In the genomic region with DNA sequence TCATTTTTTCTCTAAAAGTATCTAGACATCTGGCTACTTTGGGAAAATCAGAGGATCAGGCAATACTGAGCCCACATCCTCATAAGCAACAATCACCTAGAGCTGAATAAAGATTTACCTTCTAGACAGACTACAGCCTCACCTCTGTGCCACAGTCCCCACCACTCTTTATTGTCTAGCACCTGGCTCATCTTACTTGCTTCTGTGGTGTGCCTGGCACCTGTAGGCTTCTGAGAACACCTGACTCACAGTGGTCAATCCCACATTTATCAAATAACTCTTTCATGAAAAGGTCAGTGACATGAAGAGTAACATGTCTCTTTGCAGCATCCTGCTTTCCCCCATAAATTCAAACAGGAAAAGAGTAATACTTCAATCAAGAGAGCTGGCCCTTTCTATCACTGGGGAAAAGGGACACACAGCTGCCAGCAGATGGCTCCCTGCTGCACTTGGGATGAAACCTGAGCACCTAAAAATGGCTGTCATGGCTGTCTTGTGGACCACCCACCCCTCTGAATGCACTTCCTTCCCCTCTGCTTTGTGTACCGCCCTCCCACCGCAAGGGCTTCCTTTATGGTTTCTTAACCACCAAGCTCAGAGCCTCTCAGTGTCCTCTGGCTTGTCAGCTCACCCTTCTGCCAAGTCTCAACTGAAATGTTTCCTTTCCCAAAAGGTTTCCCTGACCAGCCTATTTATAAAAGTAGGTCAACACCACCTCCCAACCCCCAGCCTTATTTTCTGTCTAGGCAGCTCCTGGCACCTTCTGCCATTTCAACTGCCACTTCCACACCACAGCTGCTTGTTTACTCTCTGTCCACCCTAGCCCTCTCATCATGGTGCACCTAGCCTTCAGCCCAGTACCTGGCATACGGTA, we compare ENCODE assay signal across 8 cellular contexts. TPM values are rescaled to one million over a fixed set of nuclear protein-coding genes. Genes with fewer than 3 reads are reported as not detected.
DNase-seq lines count a peak whose midpoint lies in the region; ATAC-seq and TF ChIP-seq lines count a peak whose summit lies in the region.

No MANE protein-coding gene starts in this region.

- H3K14ac ChIP-seq in H9 (ENCODE audit: insufficient read depth, low read length): no peak overlapping the region

- no peak overlapping the region for H3T11ph ChIP-seq in H9 (ENCODE audit: low read length)

- intact Hi-C loops in right cardiac atrium (cut with DNase I) (loop anchor here in 1 of 4 donors (5.0 kb wide), 1 partner anchor 89 kb away; a partner anchor contains a TSS), esophagus muscularis mucosa (cut with DNase I) (no loop called here)

- peaks cover 2% of the 10 kb centered on the region; the same call in 1 of the 2 replicates for H3K79me2 ChIP-seq in H9 (ENCODE audit: insufficient read depth, low read length)

- no peak overlapping the region for H3K4me2 ChIP-seq in H9 (ENCODE audit: insufficient read depth, insufficient read length, low read length)

- peak overlapping the region in 1 of 2 experiments; percentile 20; a peak in 2 of 5 replicates for H3K4me3 Mint-ChIP-seq in H9
- H3K4me3 Mint-ChIP-seq in activated naive CD8-positive, alpha-beta T cell: peak overlapping the region; percentile 38

- TF ChIP-seq EP300 in esophagus muscularis mucosa (IDR thresholded peaks at IDR 0.05): no peak

- H3K9ac ChIP-seq in H9 (ENCODE audit: extremely low read depth, insufficient read length, low read length): no peak overlapping the region

- 0 out of 2 replicates have a peak, but pooled peaks cover 4% of the 10 kb centered on the region for H3K4me1 ChIP-seq in H9 (ENCODE audit: insufficient read depth, low read length)
- H3K4me1 ChIP-seq in right cardiac atrium (ENCODE audit: control insufficient read depth, insufficient read depth, low read length): no peaks in the 10 kb centered on the region
- H3K4me1 ChIP-seq in esophagus muscularis mucosa: peaks cover 0 to 8% (median 4%) of the 10 kb centered on the region in 4 donors

- no peak overlapping the region for H2BK5ac ChIP-seq in H9 (ENCODE audit: insufficient read length, low read length)

- H3K27me3 ChIP-seq in H9 (ENCODE audit: insufficient read depth, low read length) (peaks cover 2% of the 10 kb centered on the region; the same call in 1 of the 2 replicates), right cardiac atrium (ENCODE audit: control insufficient read depth, insufficient read depth) (no peaks in the 10 kb centered on the region), esophagus muscularis mucosa (no peaks in the 10 kb centered on the region)

- H3K23ac ChIP-seq in H9 (ENCODE audit: insufficient read length, low read depth, low read length): no peak overlapping the region

- no peak overlapping the region for H3K4ac ChIP-seq in H9 (ENCODE audit: low read depth, low read length)

- no peak overlapping the region for H3K4me3 ChIP-seq in right cardiac atrium (ENCODE audit: low read length)
- H3K4me3 ChIP-seq in esophagus muscularis mucosa: no peak overlapping the region

- peaks cover 87 to 100% (median 98%) of the 10 kb centered on the region in 4 donors for H3K36me3 ChIP-seq in esophagus muscularis mucosa

- H3K23me2 ChIP-seq in H9 (ENCODE audit: insufficient read length, low read depth, low read length, poor library complexity, severe bottlenecking): no peaks in the 10 kb centered on the region

- WGBS in H9 (ENCODE audit: extremely low coverage, insufficient read length, low lambda C conversion rate): no CpG with 5 or more reads among the region's 3 CpGs
- WGBS in right cardiac atrium: 30% methylated on average over 3 of the region's 3 CpGs
- WGBS in esophagus muscularis mucosa: 54% methylated on average over 3 of the region's 3 CpGs

- H3K27ac Mint-ChIP-seq in H9: peak overlapping the region; percentile 87 to 88 (median 87); a peak in 6 of 7 replicates
- peak overlapping the region; percentile 83 for H3K27ac Mint-ChIP-seq in activated naive CD8-positive, alpha-beta T cell

- H3K18ac ChIP-seq in H9 (ENCODE audit: insufficient read length, low read depth, low read length): peak overlapping the region; percentile 7

- DNase-seq in AML-193 (lab: John Stamatoyannopoulos, UW) (peak; percentile 78 to 84), H9 (peak; percentile 80), SK-MEL-5 (ENCODE audit: low read depth, low spot score) (peak; percentile 77), right cardiac atrium (peak in 1 of 3 donors; percentile 63), esophagus muscularis mucosa (ENCODE audit: extremely low spot score) (no peak), NCI-H345 treated with DMSO at 0.1 percent for 48 hours (lab: John Stamatoyannopoulos, UW; ENCODE audit: unreplicated experiment) (no peak)
- DNase-seq in stimulated activated CD4-positive, alpha-beta T cell treated with anti-CD3 and anti-CD28 coated beads, Interleukin-12 subunit alpha, Interleukin-12 subunit beta, amount 100 ng/mL, for 4 hours: peak; percentile 24

- no peak for TF ChIP-seq POLR2A in esophagus muscularis mucosa (IDR thresholded peaks at IDR 0.05; ENCODE audit: low read depth)

- H4K91ac ChIP-seq in H9 (ENCODE audit: insufficient read length, low read depth, low read length): no peak overlapping the region

- ATAC-seq in right cardiac atrium: peak; percentile 73 to 83

- TF ChIP-seq CTCF in H9 (conservative IDR thresholded peaks at IDR 0.05) (peak; percentile 77), esophagus muscularis mucosa (IDR thresholded peaks at IDR 0.05) (peak in 1 of 3 experiments; percentile 13)

- no peak overlapping the region for H2BK120ac ChIP-seq in H9 (ENCODE audit: low read depth, low read length, poor library complexity, severe bottlenecking)

- no peak overlapping the region for H4K8ac ChIP-seq in H9 (replicated peaks; ENCODE audit: insufficient read length, low read depth, low read length)

- peaks cover 57 to 81% (median 78%) of the 10 kb centered on the region in 3 experiments for H3K36me3 Mint-ChIP-seq in H9 (ENCODE audit: insufficient read depth in 1 of 3, low read depth in 3 of 3)
- H3K36me3 Mint-ChIP-seq in activated naive CD8-positive, alpha-beta T cell: peaks cover 9% of the 10 kb centered on the region

- no peak overlapping the region for H4K5ac ChIP-seq in H9 (ENCODE audit: insufficient read length, low read depth, low read length)

- no peak overlapping the region for H2AK5ac ChIP-seq in H9 (ENCODE audit: insufficient read length, low read length)

- H3K27me3 Mint-ChIP-seq in H9 (ENCODE audit: low read depth): no peaks in the 10 kb centered on the region
- H3K27me3 Mint-ChIP-seq in activated naive CD8-positive, alpha-beta T cell: no peaks in the 10 kb centered on the region

- H3K9me3 Mint-ChIP-seq in H9: no peaks in the 10 kb centered on the region; a peak in 1 of 5 replicates
- no peaks in the 10 kb centered on the region for H3K9me3 Mint-ChIP-seq in activated naive CD8-positive, alpha-beta T cell (ENCODE audit: low read depth)

- H3K27ac ChIP-seq in H9 (ENCODE audit: insufficient read length, low read depth, low read length) (no peak overlapping the region), right cardiac atrium (ENCODE audit: low read length) (peak overlapping the region; percentile 84), esophagus muscularis mucosa (replicated peaks in 1 of 4) (no peak overlapping the region)

- no peak overlapping the region for H2BK15ac ChIP-seq in H9 (ENCODE audit: low read depth, low read length)

- H2AFZ ChIP-seq in H9 (ENCODE audit: low read length): no peak overlapping the region

- no peak overlapping the region for H3K56ac ChIP-seq in H9 (ENCODE audit: insufficient read length, low read depth, low read length)

- peaks cover 7 to 9% of the 10 kb centered on the region in 2 experiments for H3K4me1 Mint-ChIP-seq in H9
- H3K4me1 Mint-ChIP-seq in activated naive CD8-positive, alpha-beta T cell (ENCODE audit: low read depth): peaks cover 26% of the 10 kb centered on the region

- no peak overlapping the region for H2BK20ac ChIP-seq in H9 (ENCODE audit: low read depth, low read length, poor library complexity, severe bottlenecking)

- no peaks in the 10 kb centered on the region for H4K20me1 ChIP-seq in H9 (ENCODE audit: control insufficient read depth, insufficient read depth, insufficient read length)

- H3K79me1 ChIP-seq in H9 (ENCODE audit: insufficient read depth, low read depth, low read length, poor library complexity, severe bottlenecking): no peaks in the 10 kb centered on the region

- in situ Hi-C loops in SK-MEL-5 (cut with HindIII; ENCODE audit: low pct_unique_long_range_greater_than_20kb, low sequenced_read_pairs): no loop called here

- no peak overlapping the region for H2BK12ac ChIP-seq in H9 (ENCODE audit: insufficient read length, low read depth, low read length)

- H3K9me3 ChIP-seq in H9 (ENCODE audit: control insufficient read depth, low read depth, low read length) (no peaks in the 10 kb centered on the region), right cardiac atrium (ENCODE audit: control insufficient read depth, low read length) (no peaks in the 10 kb centered on the region), esophagus muscularis mucosa (no peaks in the 10 kb centered on the region)

RNA-seq across cellular contexts. Expression of a gene that starts 9.3 kb away (rescaled TPM):
- total RNA-seq in H9 (2021) (36.4 and 37.7 TPM in 2 replicates), right cardiac atrium (10 to 100 TPM; 19.8 to 28.7 (median 25.4) TPM), esophagus muscularis mucosa (10 to 100 TPM; 17.9 to 23.5 (median 20.4) TPM)
- 41.1 and 42.6 TPM in 2 replicates for total RNA-seq in SK-MEL-5 (2014; rRNA removed; shearing (Covaris generic))
- polyA plus RNA-seq in SK-MEL-5 (2015; cell fraction: cytosol; rRNA removed): 23.7 and 24.3 TPM in 2 replicates
- 96.8 and 123 TPM in 2 replicates for polyA plus RNA-seq in SK-MEL-5 (2015; cell fraction: nucleus; rRNA removed)
- 15.2 TPM for polyA plus RNA-seq in right cardiac atrium

RNA-seq across cellular contexts. Expression of a gene that starts 19.2 kb away (rescaled TPM):
- 32.2 and 36.0 TPM in 2 replicates for total RNA-seq in H9 (2021)
- 138 and 163 TPM in 2 replicates for total RNA-seq in SK-MEL-5 (2014; rRNA removed; shearing (Covaris generic))
- 145 and 177 TPM in 2 replicates for polyA plus RNA-seq in SK-MEL-5 (2015; cell fraction: cytosol; rRNA removed)
- polyA plus RNA-seq in SK-MEL-5 (2015; cell fraction: nucleus; rRNA removed): 65.0 and 70.4 TPM in 2 replicates
- total RNA-seq in right cardiac atrium: 10 to 100 TPM; 20.4 to 25.8 (median 22.3) TPM
- polyA plus RNA-seq in right cardiac atrium: 10.8 TPM
- total RNA-seq in esophagus muscularis mucosa: 10 to 100 TPM; 12.7 to 20.5 (median 15.2) TPM

RNA-seq across cellular contexts. Expression of a gene that starts 19.3 kb away (rescaled TPM):
- total RNA-seq in H9 (2021): 24.4 and 26.2 TPM in 2 replicates
- total RNA-seq in SK-MEL-5 (2014; rRNA removed; shearing (Covaris generic)): 351 and 357 TPM in 2 replicates
- polyA plus RNA-seq in SK-MEL-5 (2015; cell fraction: cytosol; rRNA removed): 220 and 265 TPM in 2 replicates
- 1,506 and 1,696 TPM in 2 replicates for polyA plus RNA-seq in SK-MEL-5 (2015; cell fraction: nucleus; rRNA removed)
- total RNA-seq in right cardiac atrium: 10 to 100 TPM; 11.4 to 14.0 (median 12.3) TPM
- 7.4 TPM for polyA plus RNA-seq in right cardiac atrium
- 10 to 100 TPM; 15.4 to 17.9 (median 17.5) TPM for total RNA-seq in esophagus muscularis mucosa

Comparison
In these comparisons a context has a peak if more than half of its experiments do, and no peak if none do; other contexts are left out.
1. DNase-seq: peak in AML-193 (2 of 2), H9 (single experiment), SK-MEL-5 (single experiment) and stimulated activated CD4-positive, alpha-beta T cell treated with anti-CD3 and anti-CD28 coated beads, Interleukin-12 subunit alpha, Interleukin-12 subunit beta, amount 100 ng/mL, for 4 hours (single experiment); none in esophagus muscularis mucosa (single experiment) and NCI-H345 treated with DMSO at 0.1 percent for 48 hours (single experiment).
2. RNA of a gene that starts 19.3 kb away (total RNA-seq): 351 to 357 TPM in SK-MEL-5; 24.4 to 26.2 TPM in H9, 15.4 to 17.9 TPM in esophagus muscularis mucosa and 11.4 to 14.0 TPM in right cardiac atrium; every median in the first group is over 10 times any median in the second.